Comparison of ENCODE assay signal across 11 cellular contexts in genomic region chr2:110105608-110106467, GRCh38. TPM values are rescaled to one million over a fixed set of nuclear protein-coding genes. Genes with fewer than 3 reads are reported as not detected.
DNase-seq lines count a peak whose midpoint lies in the region; ATAC-seq and TF ChIP-seq lines count a peak whose summit lies in the region.
"Had no signal": no experiment of that assay in that cellular context is flagged by ENCODE, and none has a peak within 500 bp of the region (broad histone marks: within the 10 kb centered on the region; RNA-seq: fewer than 3 reads in every experiment).

No MANE protein-coding gene starts in this region.

- H3K4me1 ChIP-seq in body of pancreas (peaks cover 39% of the 10 kb centered on the region), muscle layer of duodenum (ENCODE audit: control insufficient read depth in 1 of 2, insufficient read depth in 2 of 2, low read length in 2 of 2) (peaks cover 8 to 10% of the 10 kb centered on the region in 2 donors)
- no peaks in the 10 kb centered on the region for H3K4me1 ChIP-seq in effector memory CD4-positive, alpha-beta T cell (ENCODE audit: control insufficient read depth, insufficient read depth, low read length, poor library complexity, severe bottlenecking)

- intact Hi-C loops in body of pancreas (cut with DNase I), result no loop called here

- H3K27ac Mint-ChIP-seq in nephron progenitor cell, result no peak overlapping the region

- 25 to 26% methylated on average over 8 of the region's 8 CpGs for WGBS in body of pancreas, 2 donors

- H3K9me3 Mint-ChIP-seq in nephron progenitor cell, result peaks cover 32% of the 10 kb centered on the region

- no peaks in the 10 kb centered on the region for H3K36me3 ChIP-seq in BJ (ENCODE audit: control insufficient read depth, insufficient read depth, low read length)
- H3K36me3 ChIP-seq in body of pancreas (replicated peaks in 1 of 2; ENCODE audit: insufficient read depth in 1 of 2, low read depth in 2 of 2), result no peaks in the 10 kb centered on the region
- H3K36me3 ChIP-seq in muscle layer of duodenum (ENCODE audit: control insufficient read depth in 1 of 2, insufficient read depth in 2 of 2, low read length in 2 of 2), result peaks cover 4 to 5% of the 10 kb centered on the region in 2 donors
- no peaks in the 10 kb centered on the region for H3K36me3 ChIP-seq in effector memory CD4-positive, alpha-beta T cell (ENCODE audit: control insufficient read depth, insufficient read depth, low read length)
- H3K36me3 ChIP-seq: ovary had no signal

- ATAC-seq in body of pancreas, result peak; percentile 57

- CTCF ChIA-PET in BJ (lab: Yijun Ruan, JAX), result interaction anchor here (0.8 to 3.3 kb wide), 2 partner anchors 11 to 13 kb away, joined by 3 to 25 read pairs; partner anchors contain the start of gene MALL

- H3K36me3 Mint-ChIP-seq in nephron progenitor cell (ENCODE audit: low read depth), result no peaks in the 10 kb centered on the region

- peak overlapping the region; percentile 33 to 82 (median 71) for H3K27ac ChIP-seq in body of pancreas
- peak overlapping the region; percentile 67 for H3K27ac ChIP-seq in muscle layer of duodenum (ENCODE audit: low read length)
- no peak overlapping the region for H3K27ac ChIP-seq in effector memory CD4-positive, alpha-beta T cell (ENCODE audit: insufficient read depth, low read length, poor library complexity, severe bottlenecking)
- H3K27ac ChIP-seq: ovary had no signal

- peaks cover 44% of the 10 kb centered on the region for H3K4me1 Mint-ChIP-seq in nephron progenitor cell

- TF ChIP-seq CTCF in BJ (IDR thresholded peaks at IDR 0.05; ENCODE audit: insufficient read depth, low read depth, low read length), result no peak
- no peak for TF ChIP-seq CTCF in body of pancreas (IDR thresholded peaks at IDR 0.05)
- no peak for TF ChIP-seq CTCF in nephron progenitor cell (IDR thresholded peaks at IDR 0.05)

- POLR2A ChIA-PET in BJ (lab: Charles Lee), result no interaction called here

- H3K4me3 ChIP-seq in BJ (ENCODE audit: low read depth, low read length), result no peak overlapping the region
- no peak overlapping the region for H3K4me3 ChIP-seq in body of pancreas
- no peak overlapping the region for H3K4me3 ChIP-seq in muscle layer of duodenum (ENCODE audit: low read depth in 1 of 2, low read length in 2 of 2)
- H3K4me3 ChIP-seq in effector memory CD4-positive, alpha-beta T cell (ENCODE audit: insufficient read depth, low read depth, low read length, poor library complexity, severe bottlenecking), result no peak overlapping the region
- H3K4me3 ChIP-seq: ovary had no signal

- peaks cover 16% of the 10 kb centered on the region for H3K27me3 Mint-ChIP-seq in nephron progenitor cell (ENCODE audit: low read depth, poor library complexity)

- TF ChIP-seq POLR2A in body of pancreas (IDR thresholded peaks at IDR 0.05), result peak in 1 of 3 donors; percentile 19

- DNase-seq in BJ (ENCODE audit: low read depth) (peak; percentile 33), HPDE6-E6E7 (ENCODE audit: extremely low spot score) (peak; percentile 89), body of pancreas (peak in 2 of 4 donors; percentile 30 to 32), RPMI8226 (no peak), nephron progenitor cell (no peak), NCI-H128 (lab: John Stamatoyannopoulos, UW; ENCODE audit: unreplicated experiment) (no peak)
- DNase-seq in effector memory CD4-positive, alpha-beta T cell, result no peak
- DNase-seq: NCI-H345, ovary, substantia nigra had no signal

- H3K27me3 ChIP-seq in BJ (ENCODE audit: control insufficient read depth, insufficient read depth, low read length), result no peaks in the 10 kb centered on the region
- H3K27me3 ChIP-seq in body of pancreas, result no peaks in the 10 kb centered on the region
- H3K27me3 ChIP-seq in muscle layer of duodenum (ENCODE audit: low read depth, low read length), result no peaks in the 10 kb centered on the region
- H3K27me3 ChIP-seq in effector memory CD4-positive, alpha-beta T cell (replicated peaks; ENCODE audit: control insufficient read depth, insufficient read depth, low read length, poor library complexity, severe bottlenecking), result peaks cover 4% of the 10 kb centered on the region
- H3K27me3 ChIP-seq: ovary had no signal

- H3K9me3 ChIP-seq in body of pancreas (peaks cover 0 to 9% (median 0%) of the 10 kb centered on the region in 3 donors), muscle layer of duodenum (ENCODE audit: control insufficient read depth in 1 of 2, low read length in 2 of 2) (no peaks in the 10 kb centered on the region)
- no peaks in the 10 kb centered on the region for H3K9me3 ChIP-seq in effector memory CD4-positive, alpha-beta T cell (ENCODE audit: control insufficient read depth, low read length)
- H3K9me3 ChIP-seq: ovary had no signal

- H3K4me3 Mint-ChIP-seq in nephron progenitor cell, result no peak overlapping the region

RNA-seq across cellular contexts. Expression of gene MALL, which starts 9.8 kb away (rescaled TPM):
- 2.2 and 2.4 TPM in 2 replicates for polyA plus RNA-seq in BJ (2011; rRNA removed)
- polyA minus RNA-seq in BJ (2011; rRNA and poly(A)+ RNA removed), result 2.6 and 4.5 TPM in 2 replicates
- 10 to 100 TPM in 1 of 2 donors, 1 to 10 TPM in 1; 6.6 to 10.4 TPM for total RNA-seq in body of pancreas

Comparison
In these comparisons a context has a peak if more than half of its experiments do, and no peak if none do; other contexts are left out.
1. DNase-seq: peak in BJ (single experiment) and HPDE6-E6E7 (single experiment); none in RPMI8226 (single experiment), nephron progenitor cell (single experiment), effector memory CD4-positive, alpha-beta T cell (0 of 3) and NCI-H128 (single experiment).